Comparison of ENCODE assay signal across 24 cellular contexts in genomic region chr3:95029644-95030043, GRCh38.
A peak's percentile ranks its signal among the peaks of the same experiment; 100 is the strongest.
DNase-seq lines count a peak whose midpoint lies in the region; ATAC-seq, FAIRE-seq and TF ChIP-seq lines count a peak whose summit lies in the region.
"Had no signal": no experiment of that assay in that cellular context is flagged by ENCODE, and none has a peak within 500 bp of the region (broad histone marks: within the 10 kb centered on the region; RNA-seq: fewer than 3 reads in every experiment).

No MANE protein-coding gene starts in this region.

- peaks cover 5% of the 10 kb centered on the region for H3K36me3 Mint-ChIP-seq in mesothelial cell of epicardium
- H3K36me3 Mint-ChIP-seq: CD8-positive, alpha-beta T cell had no signal

- H2AFZ ChIP-seq in SK-N-SH (ENCODE audit: low read depth): no peak overlapping the region

- DNase-seq in SK-N-SH: peak; percentile 14
- peak; percentile 69 for DNase-seq in NCI-H69 (lab: John Stamatoyannopoulos, UW)
- peak; percentile 49 for DNase-seq in NCI-H82 treated with DMSO at 0.1 percent for 48 hours (lab: John Stamatoyannopoulos, UW; ENCODE audit: unreplicated experiment)
- no peak for DNase-seq in mesothelial cell of epicardium (ENCODE audit: low spot score in 2 of 2, unreplicated experiment in 2 of 2)
- DNase-seq in SIG-M5 treated with dmso at 0.1 percent for 504 hours (lab: John Stamatoyannopoulos, UW; ENCODE audit: unreplicated experiment): no peak
- no peak for DNase-seq in NCI-H510A treated with DMSO at 0.1 percent for 48 hours (lab: John Stamatoyannopoulos, UW)
- DNase-seq in HTR-8/SVneo (ENCODE audit: insufficient read length, low spot score): no peak
- DNase-seq: AML-193; Caco-2; Calu3; CD4-positive, alpha-beta T cell; CD8-positive, alpha-beta T cell; DMS79 treated with DMSO at 0.1 percent for 48 hours; GF-D8 had no signal

- no peaks in the 10 kb centered on the region for H3K27me3 Mint-ChIP-seq in mesothelial cell of epicardium (ENCODE audit: low read depth)
- H3K27me3 Mint-ChIP-seq: B cell; CD4-positive, alpha-beta T cell had no signal

- H4K20me1 ChIP-seq in SK-N-SH (ENCODE audit: insufficient read depth): no peaks in the 10 kb centered on the region
- H4K20me1 ChIP-seq: BLaER1 treated with 17β-estradiol and CSF1 and Interleukin-3, amounts not matched to agents 10 nM and 100 nM had no signal

- H3K79me2 ChIP-seq in SK-N-SH (ENCODE audit: insufficient read depth): no peaks in the 10 kb centered on the region

- CTCF ChIA-PET in SK-N-SH (lab: Yijun Ruan, JAX): no interaction called here

- POLR2A ChIA-PET in SK-N-SH (lab: Yijun Ruan, JAX): no interaction called here

- H3K27ac ChIP-seq in SK-N-SH (ENCODE audit: low read depth in 2 of 2, low read length in 1 of 2): peak overlapping the region in 1 of 2 experiments; percentile 62; a peak in 1 of 4 replicates
- H3K27ac ChIP-seq: 22Rv1; A549; BLaER1 treated with 17β-estradiol and CSF1 and Interleukin-3, amounts not matched to agents 10 nM and 100 nM; C4-2B had no signal

- no peak for ATAC-seq in SK-N-SH treated with all-trans-retinoic acid at 6 μM for 48 hours
- ATAC-seq: A549; CD8-positive, alpha-beta T cell had no signal

- no peaks in the 10 kb centered on the region for H3K36me3 ChIP-seq in SK-N-SH (replicated peaks in 1 of 2; ENCODE audit: control insufficient read depth in 1 of 2, insufficient read depth in 2 of 2, low read length in 1 of 2)
- H3K36me3 ChIP-seq: BLaER1 treated with 17β-estradiol and CSF1 and Interleukin-3, amounts not matched to agents 10 nM and 100 nM had no signal

- no peak for TF ChIP-seq EP300 in SK-N-SH (IDR thresholded peaks at IDR 0.05; ENCODE audit: borderline replicate concordance in 1 of 2, low read depth in 1 of 2, low read length in 1 of 2)

- no peak overlapping the region for H3K4me3 ChIP-seq in SK-N-SH (ENCODE audit: low read depth in 2 of 2, low read length in 1 of 2)
- H3K4me3 ChIP-seq: A549; BLaER1 treated with 17β-estradiol and CSF1 and Interleukin-3, amounts not matched to agents 10 nM and 100 nM had no signal

- H3K4me1 ChIP-seq in SK-N-SH (ENCODE audit: control insufficient read depth in 1 of 2, insufficient read depth in 2 of 2, low read depth in 1 of 2, low read length in 1 of 2): no peaks in the 10 kb centered on the region; a peak in 1 of 4 replicates
- H3K4me1 ChIP-seq: A549; BLaER1 treated with 17β-estradiol and CSF1 and Interleukin-3, amounts not matched to agents 10 nM and 100 nM; Caco-2 had no signal

- TF ChIP-seq CTCF in SK-N-SH (IDR thresholded peaks at IDR 0.05) (no peak), mesothelial cell of epicardium (IDR thresholded peaks at IDR 0.05; ENCODE audit: unreplicated experiment) (no peak)

- H3K4me3 Mint-ChIP-seq in mesothelial cell of epicardium: no peak overlapping the region
- H3K4me3 Mint-ChIP-seq: B cell; CD4-positive, alpha-beta T cell; CD8-positive, alpha-beta T cell had no signal

- no peaks in the 10 kb centered on the region for H3K9me3 ChIP-seq in SK-N-SH
- H3K9me3 ChIP-seq: A549; BLaER1 treated with 17β-estradiol and CSF1 and Interleukin-3, amounts not matched to agents 10 nM and 100 nM; Caco-2 had no signal

- peaks cover 26% of the 10 kb centered on the region for H3K9me3 Mint-ChIP-seq in mesothelial cell of epicardium

- no peak overlapping the region for H3K4me2 ChIP-seq in SK-N-SH
- H3K4me2 ChIP-seq: A549; BLaER1 treated with 17β-estradiol and CSF1 and Interleukin-3, amounts not matched to agents 10 nM and 100 nM had no signal

- no peak for TF ChIP-seq RAD21 in SK-N-SH (IDR thresholded peaks at IDR 0.05; ENCODE audit: low read length)

- FAIRE-seq in HTR-8/SVneo (lab: Jason Lieb, UNC): no peak
- FAIRE-seq: A549, D721Med, G401.6, GM12891, GM19239 had no signal

- H3F3A ChIP-seq in SK-N-SH (replicated peaks; ENCODE audit: insufficient read depth): no peaks in the 10 kb centered on the region

- peak overlapping the region; percentile 61 for H3K27ac Mint-ChIP-seq in mesothelial cell of epicardium
- H3K27ac Mint-ChIP-seq: B cell; CD4-positive, alpha-beta T cell; CD8-positive, alpha-beta T cell had no signal

- peaks cover 10% of the 10 kb centered on the region for H3K4me1 Mint-ChIP-seq in mesothelial cell of epicardium
- H3K4me1 Mint-ChIP-seq: B cell had no signal

- H3K9me2 ChIP-seq in SK-N-SH: no peaks in the 10 kb centered on the region

- H3K9ac ChIP-seq in SK-N-SH: no peak overlapping the region
- H3K9ac ChIP-seq: BLaER1 treated with 17β-estradiol and CSF1 and Interleukin-3, amounts not matched to agents 10 nM and 100 nM had no signal

- no peaks in the 10 kb centered on the region for H3K27me3 ChIP-seq in SK-N-SH (ENCODE audit: insufficient read depth)
- H3K27me3 ChIP-seq: BLaER1 treated with 17β-estradiol and CSF1 and Interleukin-3, amounts not matched to agents 10 nM and 100 nM had no signal

TF ChIP-seq in SK-N-SH, 30 proteins besides CTCF, POLR2A, EP300 and RAD21:
- TF ChIP-seq PBX3 (IDR thresholded peaks at IDR 0.05) (no peak), CHD2 (IDR thresholded peaks at IDR 0.05; ENCODE audit: low read length, partially characterized antibody) (no peak), RFX5 (IDR thresholded peaks at IDR 0.05; ENCODE audit: low read length) (no peak), JUND (IDR thresholded peaks at IDR 0.05) (no peak), GATA2 (CRISPR knock-in tag; IDR thresholded peaks at IDR 0.05) (peak; percentile 56), MAX (IDR thresholded peaks at IDR 0.05; ENCODE audit: low read depth) (no peak), SMC3 (IDR thresholded peaks at IDR 0.05; ENCODE audit: low read depth, low read length) (no peak), POLR2AphosphoS5 (IDR thresholded peaks at IDR 0.05; ENCODE audit: low read depth, low read length) (no peak)

TF ChIP-seq in SK-N-SH treated with all-trans-retinoic acid at 6 μM for 48 hours, 23 proteins besides CTCF, POLR2A, EP300 and RAD21 (continues in another document):
- TF ChIP-seq CSDC2 (CRISPR knock-in tag; IDR thresholded peaks at IDR 0.05): no peak
- TF ChIP-seq ISL1 (CRISPR knock-in tag; IDR thresholded peaks at IDR 0.05): no peak
- TF ChIP-seq ZFP30 (CRISPR knock-in tag; IDR thresholded peaks at IDR 0.05): no peak
- TF ChIP-seq ZC3H10 (CRISPR knock-in tag; IDR thresholded peaks at IDR 0.05): no peak
- TF ChIP-seq, protein P1, sequence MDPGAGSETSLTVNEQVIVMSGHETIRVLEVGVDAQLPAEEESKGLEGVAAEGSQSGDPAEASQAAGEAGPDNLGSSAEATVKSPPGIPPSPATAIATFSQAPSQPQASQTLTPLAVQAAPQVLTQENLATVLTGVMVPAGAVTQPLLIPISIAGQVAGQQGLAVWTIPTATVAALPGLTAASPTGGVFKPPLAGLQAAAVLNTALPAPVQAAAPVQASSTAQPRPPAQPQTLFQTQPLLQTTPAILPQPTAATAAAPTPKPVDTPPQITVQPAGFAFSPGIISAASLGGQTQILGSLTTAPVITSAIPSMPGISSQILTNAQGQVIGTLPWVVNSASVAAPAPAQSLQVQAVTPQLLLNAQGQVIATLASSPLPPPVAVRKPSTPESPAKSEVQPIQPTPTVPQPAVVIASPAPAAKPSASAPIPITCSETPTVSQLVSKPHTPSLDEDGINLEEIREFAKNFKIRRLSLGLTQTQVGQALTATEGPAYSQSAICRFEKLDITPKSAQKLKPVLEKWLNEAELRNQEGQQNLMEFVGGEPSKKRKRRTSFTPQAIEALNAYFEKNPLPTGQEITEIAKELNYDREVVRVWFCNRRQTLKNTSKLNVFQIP (CRISPR knock-in tag; IDR thresholded peaks at IDR 0.05; ENCODE audit: borderline replicate concordance, low read depth): no peak
- TF ChIP-seq BACH2 (CRISPR knock-in tag; IDR thresholded peaks at IDR 0.05; ENCODE audit: borderline replicate concordance): no peak
- TF ChIP-seq ARNTL (CRISPR knock-in tag; IDR thresholded peaks at IDR 0.05; ENCODE audit: borderline replicate concordance, low read depth): no peak
- TF ChIP-seq, protein P2, sequence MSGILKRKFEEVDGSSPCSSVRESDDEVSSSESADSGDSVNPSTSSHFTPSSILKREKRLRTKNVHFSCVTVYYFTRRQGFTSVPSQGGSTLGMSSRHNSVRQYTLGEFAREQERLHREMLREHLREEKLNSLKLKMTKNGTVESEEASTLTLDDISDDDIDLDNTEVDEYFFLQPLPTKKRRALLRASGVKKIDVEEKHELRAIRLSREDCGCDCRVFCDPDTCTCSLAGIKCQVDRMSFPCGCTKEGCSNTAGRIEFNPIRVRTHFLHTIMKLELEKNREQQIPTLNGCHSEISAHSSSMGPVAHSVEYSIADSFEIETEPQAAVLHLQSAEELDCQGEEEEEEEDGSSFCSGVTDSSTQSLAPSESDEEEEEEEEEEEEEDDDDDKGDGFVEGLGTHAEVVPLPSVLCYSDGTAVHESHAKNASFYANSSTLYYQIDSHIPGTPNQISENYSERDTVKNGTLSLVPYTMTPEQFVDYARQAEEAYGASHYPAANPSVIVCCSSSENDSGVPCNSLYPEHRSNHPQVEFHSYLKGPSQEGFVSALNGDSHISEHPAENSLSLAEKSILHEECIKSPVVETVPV (CRISPR knock-in tag; IDR thresholded peaks at IDR 0.05): no peak
- TF ChIP-seq, protein P3, sequence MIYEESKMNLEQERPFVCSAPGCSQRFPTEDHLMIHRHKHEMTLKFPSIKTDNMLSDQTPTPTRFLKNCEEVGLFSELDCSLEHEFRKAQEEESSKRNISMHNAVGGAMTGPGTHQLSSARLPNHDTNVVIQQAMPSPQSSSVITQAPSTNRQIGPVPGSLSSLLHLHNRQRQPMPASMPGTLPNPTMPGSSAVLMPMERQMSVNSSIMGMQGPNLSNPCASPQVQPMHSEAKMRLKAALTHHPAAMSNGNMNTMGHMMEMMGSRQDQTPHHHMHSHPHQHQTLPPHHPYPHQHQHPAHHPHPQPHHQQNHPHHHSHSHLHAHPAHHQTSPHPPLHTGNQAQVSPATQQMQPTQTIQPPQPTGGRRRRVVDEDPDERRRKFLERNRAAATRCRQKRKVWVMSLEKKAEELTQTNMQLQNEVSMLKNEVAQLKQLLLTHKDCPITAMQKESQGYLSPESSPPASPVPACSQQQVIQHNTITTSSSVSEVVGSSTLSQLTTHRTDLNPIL (CRISPR knock-in tag; IDR thresholded peaks at IDR 0.05; ENCODE audit: low read depth): no peak
- no peak for TF ChIP-seq GLIS3 (CRISPR knock-in tag; IDR thresholded peaks at IDR 0.05)
- no peak for TF ChIP-seq TOX (CRISPR knock-in tag; IDR thresholded peaks at IDR 0.05; ENCODE audit: borderline replicate concordance)
- TF ChIP-seq ZNF70 (CRISPR knock-in tag; IDR thresholded peaks at IDR 0.05): no peak

Comparison
In these comparisons a context has a peak if more than half of its experiments do, and no peak if none do; other contexts are left out.
1. DNase-seq: peak in SK-N-SH (single experiment), NCI-H69 (single experiment) and NCI-H82 treated with DMSO at 0.1 percent for 48 hours (single experiment); none in mesothelial cell of epicardium (0 of 2), SIG-M5 treated with dmso at 0.1 percent for 504 hours (single experiment), NCI-H510A treated with DMSO at 0.1 percent for 48 hours (single experiment) and HTR-8/SVneo (single experiment).